In the genomic region with DNA sequence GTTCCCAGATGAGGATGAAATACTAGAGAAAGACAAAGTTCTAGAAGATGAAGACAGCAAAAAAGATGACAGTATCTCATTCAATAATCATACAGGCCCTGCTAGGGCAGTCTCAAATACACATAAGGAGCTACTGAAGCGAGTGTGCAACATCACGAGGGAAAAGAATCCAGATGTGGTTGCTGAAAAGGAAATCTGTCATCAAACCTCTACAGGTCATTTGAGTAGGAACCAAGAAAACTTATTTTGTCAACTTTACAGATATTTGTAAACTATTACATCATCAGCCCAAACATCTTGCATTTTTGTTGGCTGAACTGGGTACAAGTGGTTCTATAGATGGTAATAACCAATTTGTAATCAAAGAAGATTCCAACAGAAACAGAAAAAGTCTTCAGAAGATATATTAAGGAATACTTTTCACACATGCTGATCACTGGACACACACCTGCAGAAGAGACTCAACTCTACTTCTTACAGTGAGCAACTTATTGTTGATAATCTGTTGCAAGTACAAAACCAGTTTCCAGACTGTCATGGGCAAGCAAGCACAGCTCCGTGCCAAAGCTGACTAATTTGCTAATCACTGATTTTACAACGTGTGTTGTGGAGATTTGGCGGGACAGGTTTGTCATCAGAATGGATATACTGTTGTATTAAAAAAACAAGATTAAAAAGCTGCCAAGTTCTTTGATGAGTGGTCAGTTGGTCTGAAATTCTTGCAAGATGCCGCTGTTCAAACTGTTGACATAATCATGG, we compare ENCODE assay signal across 13 cellular contexts. TPM values are rescaled to one million over a fixed set of nuclear protein-coding genes. Genes with fewer than 3 reads are reported as not detected.
A peak's percentile ranks its signal among the peaks of the same experiment; 100 is the strongest.
DNase-seq lines count a peak whose midpoint lies in the region; ATAC-seq, FAIRE-seq and TF ChIP-seq lines count a peak whose summit lies in the region.
"Had no signal": no experiment of that assay in that cellular context is flagged by ENCODE, and none has a peak within 500 bp of the region (broad histone marks: within the 10 kb centered on the region; RNA-seq: fewer than 3 reads in every experiment).

No MANE protein-coding gene starts in this region.

- TF ChIP-seq CTCF in A673 (conservative IDR thresholded peaks at IDR 0.05; ENCODE audit: low read depth, low read length): no peak
- TF ChIP-seq CTCF in GM20000 (IDR thresholded peaks at IDR 0.05; ENCODE audit: extremely low read depth, missing control alignments): no peak
- no peak for TF ChIP-seq CTCF in fibroblast of pulmonary artery (IDR thresholded peaks at IDR 0.05; ENCODE audit: low read length, missing control alignments)
- TF ChIP-seq CTCF in sigmoid colon (IDR thresholded peaks at IDR 0.05): no peak

- H3K36me3 ChIP-seq in A673 (ENCODE audit: insufficient read depth, low read length, poor library complexity, severe bottlenecking) (no peaks in the 10 kb centered on the region), sigmoid colon (no peaks in the 10 kb centered on the region)

- WGBS in sigmoid colon, 2 donors: 77 to 78% methylated on average over 6 of the region's 6 CpGs

- no peaks in the 10 kb centered on the region for H3K27me3 Mint-ChIP-seq in activated CD4-positive, alpha-beta memory T cell treated with anti-CD3 and anti-CD28 coated beads for 36 hours

- H3K27ac ChIP-seq in A673 (ENCODE audit: low read depth, low read length, poor library complexity, severe bottlenecking): peak overlapping the region; percentile 3
- H3K27ac ChIP-seq in sigmoid colon: no peak overlapping the region

- BruUV-seq in A673 (replicated peaks; lab: Mats Ljungman, UMichigan): no TSS peak

- H3K4me1 ChIP-seq in A673 (ENCODE audit: insufficient read depth, low read length, poor library complexity, severe bottlenecking) (peaks cover 11% of the 10 kb centered on the region), sigmoid colon (peaks cover 0 to 25% (median 13%) of the 10 kb centered on the region in 4 donors)

- no peak for ATAC-seq in GM18858 (IDR thresholded peaks at IDR 0.05; ENCODE audit: unreplicated experiment)
- ATAC-seq: SK-N-SH treated with all-trans-retinoic acid at 6 μM for 48 hours had no signal

- POLR2A ChIA-PET in A673 (lab: Charles Lee; ENCODE audit: low non-redundant PET): no interaction called here
- POLR2A ChIA-PET in activated CD4-positive, alpha-beta memory T cell treated with anti-CD3 and anti-CD28 coated beads for 36 hours (lab: Charles Lee): interaction anchor here (1.4 kb wide), 1 partner anchor 42 kb away, joined by 5 read pairs; a partner anchor contains a TSS

- peak overlapping the region; percentile 56 for H3K27ac Mint-ChIP-seq in activated CD4-positive, alpha-beta memory T cell treated with anti-CD3 and anti-CD28 coated beads for 36 hours

- H3K4me3 ChIP-seq in A673 (ENCODE audit: low read depth, low read length, poor library complexity, severe bottlenecking) (no peak overlapping the region), fibroblast of pulmonary artery (replicated peaks; ENCODE audit: low read depth, low read length) (no peak overlapping the region), sigmoid colon (no peak overlapping the region)

- DNase-seq in A673 (ENCODE audit: low spot score) (no peak), GM20000 (ENCODE audit: low spot score) (peak; percentile 10), fibroblast of pulmonary artery (ENCODE audit: low read depth) (peak; percentile 33), sigmoid colon (no peak), GM12891 (ENCODE audit: insufficient read length, low spot score) (no peak), NCI-H526 treated with DMSO at 0.1 percent for 48 hours (lab: John Stamatoyannopoulos, UW) (no peak)
- peak; percentile 35 for DNase-seq in activated CD4-positive, alpha-beta memory T cell treated with anti-CD3 and anti-CD28 coated beads for 36 hours
- DNase-seq: activated CD4-positive, alpha-beta T cell treated with anti-CD3 and anti-CD28 coated beads, Interleukin-2, amount 50 U/mL, for 1 hour; aorta; NCI-H526; substantia nigra had no signal

- peaks cover 62% of the 10 kb centered on the region for H3K4me1 Mint-ChIP-seq in activated CD4-positive, alpha-beta memory T cell treated with anti-CD3 and anti-CD28 coated beads for 36 hours (ENCODE audit: low read depth)

- CTCF ChIA-PET in A673 (lab: Charles Lee): no interaction called here
- CTCF ChIA-PET in activated CD4-positive, alpha-beta memory T cell treated with anti-CD3 and anti-CD28 coated beads for 36 hours (lab: Charles Lee): interaction anchor here (0.7 kb wide), 1 partner anchor 62 kb away, joined by 4 read pairs; no protein-coding TSS in a partner anchor

- H3K4me3 Mint-ChIP-seq in activated CD4-positive, alpha-beta memory T cell treated with anti-CD3 and anti-CD28 coated beads for 36 hours: no peak overlapping the region

- H3K27me3 ChIP-seq in A673 (replicated peaks; ENCODE audit: insufficient read depth, low read depth, low read length, poor library complexity) (no peaks in the 10 kb centered on the region), sigmoid colon (no peaks in the 10 kb centered on the region)

- peaks cover 8% of the 10 kb centered on the region for H3K36me3 Mint-ChIP-seq in activated CD4-positive, alpha-beta memory T cell treated with anti-CD3 and anti-CD28 coated beads for 36 hours

- TF ChIP-seq POLR2A in sigmoid colon (IDR thresholded peaks at IDR 0.05) (no peak), GM12891 (IDR thresholded peaks at IDR 0.05; ENCODE audit: low read depth, low read length) (no peak)

- intact Hi-C loops in A673 (cut with micrococcal nuclease; ENCODE audit: unreplicated experiment): no loop called here
- intact Hi-C loops in activated CD4-positive, alpha-beta memory T cell treated with anti-CD3 and anti-CD28 coated beads for 36 hours (cut with micrococcal nuclease): loop anchor here (5.0 kb wide), 2 partner anchors 43 to 113 kb away; a partner anchor contains a TSS
- intact Hi-C loops in sigmoid colon (cut with DNase I): no loop called here

- FAIRE-seq in GM12891 (lab: Jason Lieb, UNC): no peak

- H3K9me3 ChIP-seq in A673 (ENCODE audit: low read depth, low read length, poor library complexity, severe bottlenecking) (no peaks in the 10 kb centered on the region), sigmoid colon (no peaks in the 10 kb centered on the region)

- H3K9me3 Mint-ChIP-seq in activated CD4-positive, alpha-beta memory T cell treated with anti-CD3 and anti-CD28 coated beads for 36 hours: peaks cover 4% of the 10 kb centered on the region

- no peak for TF ChIP-seq EP300 in sigmoid colon (IDR thresholded peaks at IDR 0.05)

TF ChIP-seq in GM12891, 5 proteins besides CTCF, POLR2A, EP300 and RAD21:
- no peak for TF ChIP-seq TAF1 (IDR thresholded peaks at IDR 0.05; ENCODE audit: low read depth, low read length)
- no peak for TF ChIP-seq PAX5 (IDR thresholded peaks at IDR 0.05; ENCODE audit: insufficient read depth, low read length, severe bottlenecking)
- TF ChIP-seq SPI1 (IDR thresholded peaks at IDR 0.05; ENCODE audit: low read depth, low read length): no peak
- no peak for TF ChIP-seq POU2F2 (IDR thresholded peaks at IDR 0.05; ENCODE audit: low read depth, low read length)
- no peak for TF ChIP-seq POLR2AphosphoS5 (IDR thresholded peaks at IDR 0.05; ENCODE audit: low read depth, low read length)

RNA-seq across cellular contexts. Expression of a gene that starts 42.1 kb away (rescaled TPM):
- 46.8 and 50.1 TPM in 2 replicates for total RNA-seq in A673 (2021)
- 10 to 100 TPM; 26.9 to 27.9 TPM for total RNA-seq in activated CD4-positive, alpha-beta memory T cell treated with anti-CD3 and anti-CD28 coated beads for 36 hours
- 10 to 100 TPM; 38.7 to 42.0 (median 41.5) TPM for total RNA-seq in sigmoid colon
- polyA plus RNA-seq in sigmoid colon: 1 to 10 TPM; 4.6 to 8.9 (median 4.8) TPM
- 10.7 TPM for polyA plus RNA-seq in GM12891 (2012; ENCODE audit: low read depth, missing spikeins)

Comparison
In these comparisons a context has a peak if more than half of its experiments do, and no peak if none do; other contexts are left out.
1. DNase-seq: peak in GM20000 (single experiment), activated CD4-positive, alpha-beta memory T cell treated with anti-CD3 and anti-CD28 coated beads for 36 hours (single experiment) and fibroblast of pulmonary artery (single experiment); none in A673 (single experiment), sigmoid colon (single experiment), GM12891 (single experiment) and NCI-H526 treated with DMSO at 0.1 percent for 48 hours (single experiment).